ENCODE assay signal across 11 cellular contexts in genomic region chr6:19547507-19547906, GRCh38.
"Had no signal": no experiment of that assay in that cellular context is flagged by ENCODE, and none has a peak within 500 bp of the region (broad histone marks: within the 10 kb centered on the region; RNA-seq: fewer than 3 reads in every experiment).

No MANE protein-coding gene starts in this region.

- H3K36me3 ChIP-seq: HAP-1 had no signal

- ATAC-seq: GM23338, HCT116 had no signal

- H3K4me1 ChIP-seq: HAP-1 had no signal

- DNase-seq: GM23248, GOT3, H7, H9, HCEC 1CT, HFFc6 had no signal

- H3K9ac ChIP-seq: GM23248 had no signal

- H3K4me3 ChIP-seq: GM23248, GM23338, HAP-1 had no signal

- H3K9me3 ChIP-seq: HAP-1 had no signal

- H3K27ac ChIP-seq: GM23248 had no signal

- H3K4me2 ChIP-seq: GM23338 had no signal

- FAIRE-seq: H1, H54 had no signal

- H2AFZ ChIP-seq: GM23248, GM23338 had no signal
